Comparison of ENCODE assay signal across 30 cellular contexts in genomic region chr16:24493859-24494258, GRCh38. TPM values are rescaled to one million over a fixed set of nuclear protein-coding genes. Genes with fewer than 3 reads are reported as not detected.
A peak's percentile ranks its signal among the peaks of the same experiment; 100 is the strongest.
DNase-seq lines count a peak whose midpoint lies in the region; ATAC-seq and TF ChIP-seq lines count a peak whose summit lies in the region.
"Had no signal": no experiment of that assay in that cellular context is flagged by ENCODE, and none has a peak within 500 bp of the region (broad histone marks: within the 10 kb centered on the region; RNA-seq: fewer than 3 reads in every experiment).

No MANE protein-coding gene starts in this region.

- H3K4me1 ChIP-seq in foreskin keratinocyte (no peaks in the 10 kb centered on the region), hepatocyte (ENCODE audit: insufficient read depth) (no peaks in the 10 kb centered on the region)
- H3K4me1 ChIP-seq: ascending aorta, sigmoid colon, upper lobe of left lung had no signal

- DNase-seq in EL (peak; percentile 64), HPDE6-E6E7 (ENCODE audit: extremely low spot score) (peak; percentile 67), SK-N-MC (ENCODE audit: low read depth, low spot score) (no peak), foreskin keratinocyte (peak; percentile 47 to 75), hepatocyte (ENCODE audit: low spot score) (no peak), NCI-H226 (no peak)
- DNase-seq: activated CD4-positive, alpha-beta T cell treated with anti-CD3 and anti-CD28 coated beads for 36 hours; activated effector memory CD4-positive, alpha-beta T cell treated with anti-CD3 and anti-CD28 coated beads, Interleukin-2, amount 50 U/mL, for 16 hours; activated naive CD8-positive, alpha-beta T cell treated with anti-CD3 and anti-CD28 coated beads, Interleukin-2, amount 10 ng/mL, durations not matched to agents 7 days and 5 days; activated T-cell treated with anti-CD3 and anti-CD28 coated beads, Interleukin-2, amount 50 U/mL, for 1 hour; Calu3; central memory CD4-positive, alpha-beta T cell; DND-41; left ventricle myocardium superior; MV-4-11; naive B cell; NCI-H187 treated with DMSO at 0.1 percent for 48 hours; NCI-H2227 treated with DMSO at 0.1 percent for 48 hours; sigmoid colon; SK-N-SH; stimulated activated CD4-positive, alpha-beta T cell treated with anti-CD3 and anti-CD28 coated beads, Interleukin-4, amount 100 ng/mL, for 4 hours; substantia nigra; T-helper 2 cell; upper lobe of left lung had no signal

- peak; percentile 91 for ATAC-seq in foreskin keratinocyte
- no peak for ATAC-seq in GM19035 (IDR thresholded peaks at IDR 0.05; ENCODE audit: unreplicated experiment)
- no peak for ATAC-seq in HG02588 (IDR thresholded peaks at IDR 0.05; ENCODE audit: unreplicated experiment)
- ATAC-seq: activated CD4-positive, alpha-beta T cell treated with anti-CD3 and anti-CD28 coated beads for 36 hours; left ventricle myocardium superior; stimulated activated memory B cell treated with anti-CD40 and anti-IgM and Interleukin-4, amounts not matched to agents 10 μg/mL and 1 μg/mL and 100 μg/mL, for 72 hours had no signal

- H3K27ac ChIP-seq in SK-N-MC = peak overlapping the region; percentile 60; the same call in 1 of the 2 replicates
- no peak overlapping the region for H3K27ac ChIP-seq in foreskin keratinocyte
- H3K27ac ChIP-seq in hepatocyte = no peak overlapping the region
- H3K27ac ChIP-seq: ascending aorta, C4-2B, KMS-11, sigmoid colon, upper lobe of left lung had no signal

- peaks cover 4% of the 10 kb centered on the region for H3K27me3 ChIP-seq in foreskin keratinocyte
- H3K27me3 ChIP-seq in hepatocyte = no peaks in the 10 kb centered on the region
- H3K27me3 ChIP-seq: ascending aorta, upper lobe of left lung had no signal

- no peaks in the 10 kb centered on the region for H3K36me3 ChIP-seq in SK-N-MC (ENCODE audit: insufficient read depth, low read length)
- H3K36me3 ChIP-seq in hepatocyte (replicated peaks; ENCODE audit: insufficient read depth, low read depth) = no peaks in the 10 kb centered on the region
- H3K36me3 ChIP-seq: ascending aorta, sigmoid colon, upper lobe of left lung had no signal

- no peak for TF ChIP-seq CTCF in foreskin keratinocyte (conservative IDR thresholded peaks at IDR 0.05)
- TF ChIP-seq CTCF in hepatocyte (IDR thresholded peaks at IDR 0.05; ENCODE audit: poor library complexity) = no peak

- H3K4me3 ChIP-seq in SK-N-MC (no peak overlapping the region), hepatocyte (no peak overlapping the region)
- H3K4me3 ChIP-seq: ascending aorta, sigmoid colon, upper lobe of left lung had no signal

- no peaks in the 10 kb centered on the region for H3K79me2 ChIP-seq in hepatocyte

- 62% methylated on average over 6 of the region's 6 CpGs for WGBS in hepatocyte (ENCODE audit: low lambda C conversion rate, missing lambda C conversion rate)

- H3K4me2 ChIP-seq in hepatocyte = no peak overlapping the region
- H3K4me2 ChIP-seq: KMS-11, SK-N-SH had no signal

- H3K9me3 ChIP-seq in SK-N-MC (ENCODE audit: low read depth, low read length) = no peaks in the 10 kb centered on the region
- no peaks in the 10 kb centered on the region for H3K9me3 ChIP-seq in hepatocyte (ENCODE audit: low read depth)
- H3K9me3 ChIP-seq: ascending aorta, SK-N-SH, upper lobe of left lung had no signal

- no peaks in the 10 kb centered on the region for H4K20me1 ChIP-seq in hepatocyte (ENCODE audit: insufficient read depth, poor library complexity, severe bottlenecking)

- H3K9ac ChIP-seq in SK-N-MC (ENCODE audit: insufficient read length) = no peak overlapping the region
- H3K9ac ChIP-seq: KMS-11, SK-N-SH had no signal

- no peak overlapping the region for H2AFZ ChIP-seq in hepatocyte

- H3K9me2 ChIP-seq in hepatocyte (replicated peaks; ENCODE audit: insufficient read depth) = no peaks in the 10 kb centered on the region
- H3K9me2 ChIP-seq: SK-N-SH had no signal

RNA-seq across cellular contexts. Expression of gene RBBP6, which starts 45.5 kb away (rescaled TPM):
- 27.4 and 27.8 TPM in 2 replicates for total RNA-seq in foreskin keratinocyte
- polyA plus RNA-seq in foreskin keratinocyte = 13.1 and 15.4 TPM in 2 replicates
- total RNA-seq in hepatocyte = 41.4 and 43.7 TPM in 2 replicates
- 45.6 and 62.1 TPM in 2 replicates for polyA plus RNA-seq in hepatocyte

Comparison
In these comparisons a context has a peak if more than half of its experiments do, and no peak if none do; other contexts are left out.
1. DNase-seq: peak in EL (single experiment), HPDE6-E6E7 (single experiment) and foreskin keratinocyte (2 of 2); none in SK-N-MC (single experiment), hepatocyte (single experiment) and NCI-H226 (single experiment).